Comparison of ENCODE assay signal across 19 cellular contexts in genomic region chr16:4097826-4098240, GRCh38. TPM values are rescaled to one million over a fixed set of nuclear protein-coding genes. Genes with fewer than 3 reads are reported as not detected.
DNase-seq lines count a peak whose midpoint lies in the region; ATAC-seq, FAIRE-seq and TF ChIP-seq lines count a peak whose summit lies in the region.
"Had no signal": no experiment of that assay in that cellular context is flagged by ENCODE, and none has a peak within 500 bp of the region (broad histone marks: within the 10 kb centered on the region; RNA-seq: fewer than 3 reads in every experiment).

No MANE protein-coding gene starts in this region.

- no peak overlapping the region for H3K9ac ChIP-seq in H1 (replicated peaks in 1 of 4; ENCODE audit: extremely low read depth in 1 of 4, low read depth in 3 of 4, low read length in 3 of 4)
- H3K9ac ChIP-seq in Karpas-422 (ENCODE audit: low read length), result no peak overlapping the region

- intact Hi-C loops in OCI-LY7 (cut with micrococcal nuclease; ENCODE audit: unreplicated experiment), result loop anchor here (10.0 kb wide), 1 partner anchor 57 kb away; no protein-coding TSS in a partner anchor

- TF ChIP-seq EP300 in H1 (IDR thresholded peaks at IDR 0.05; ENCODE audit: borderline replicate concordance in 1 of 2, low read depth in 2 of 2, low read length in 2 of 2), result no peak

- no peak overlapping the region for H2BK12ac ChIP-seq in H1 (ENCODE audit: low read depth, low read length)

- H3K4me2 ChIP-seq in H1 (ENCODE audit: insufficient read depth in 1 of 2, low read depth in 2 of 2, low read length in 2 of 2) (no peak overlapping the region), Karpas-422 (ENCODE audit: low read depth, low read length, poor library complexity, severe bottlenecking) (no peak overlapping the region), OCI-LY7 (ENCODE audit: low read length) (no peak overlapping the region)

- peaks cover 4% of the 10 kb centered on the region for H3K9me3 Mint-ChIP-seq in mesothelial cell of epicardium
- H3K9me3 Mint-ChIP-seq: activated naive CD8-positive, alpha-beta T cell treated with anti-CD3 and anti-CD28 coated beads, Interleukin-2, amount 50 U/mL, for 24 hours; activated T-helper 17 cell treated with anti-CD3 and anti-CD28 coated beads, Interleukin-2, amount 50 U/mL, for 72 hours had no signal

- peak overlapping the region; percentile 59 for H3K27ac Mint-ChIP-seq in mesothelial cell of epicardium
- H3K27ac Mint-ChIP-seq: activated naive CD8-positive, alpha-beta T cell treated with anti-CD3 and anti-CD28 coated beads, Interleukin-2, amount 50 U/mL, for 24 hours; activated T-helper 17 cell treated with anti-CD3 and anti-CD28 coated beads, Interleukin-2, amount 50 U/mL, for 72 hours had no signal

- no peak overlapping the region for H3K18ac ChIP-seq in H1 (ENCODE audit: extremely low read depth, low read length)

- FAIRE-seq in H1 (lab: Jason Lieb, UNC), result peak; percentile 45
- FAIRE-seq: frontal cortex had no signal

- peaks cover 4% of the 10 kb centered on the region for H3K36me3 Mint-ChIP-seq in mesothelial cell of epicardium

- H3K36me3 ChIP-seq in H1 (ENCODE audit: control insufficient read depth in 2 of 4, insufficient read depth in 4 of 4, low read length in 3 of 4) (no peaks in the 10 kb centered on the region), Karpas-422 (ENCODE audit: insufficient read depth, low read length) (no peaks in the 10 kb centered on the region), OCI-LY7 (ENCODE audit: insufficient read depth, low read length) (no peaks in the 10 kb centered on the region)
- H3K36me3 ChIP-seq: left ventricle myocardium inferior had no signal

- no peak overlapping the region for H3K4ac ChIP-seq in H1 (replicated peaks; ENCODE audit: insufficient read length, low read depth, low read length)

- H3K4me1 ChIP-seq in H1 (replicated peaks in 1 of 4; ENCODE audit: control insufficient read depth in 3 of 4, insufficient read depth in 4 of 4, low read length in 3 of 4) (peaks cover 0 to 6% (median 1%) of the 10 kb centered on the region in 4 experiments; a peak in 4 of 7 replicates), Karpas-422 (ENCODE audit: low read length) (peaks cover 17% of the 10 kb centered on the region), OCI-LY7 (ENCODE audit: insufficient read depth, low read length, poor library complexity, severe bottlenecking) (no peaks in the 10 kb centered on the region)

- no peaks in the 10 kb centered on the region for H3K23me2 ChIP-seq in H1 (ENCODE audit: low read depth, low read length)

- H2AK5ac ChIP-seq in H1 (ENCODE audit: low read depth, low read length), result no peak overlapping the region

- 81% methylated on average over 4 of the region's 4 CpGs; no CpG with 5 or more reads in 1 of the 2 experiments for WGBS in H1 (ENCODE audit: extremely low coverage in 1 of 2, insufficient coverage in 1 of 2, insufficient read length in 1 of 2, insufficient replicate concordance in 2 of 2, low coverage in 1 of 2, low lambda C conversion rate in 2 of 2, missing lambda C conversion rate in 1 of 2), 2 experiments

- no peak overlapping the region for H2BK120ac ChIP-seq in H1 (replicated peaks; ENCODE audit: low read depth, low read length)

- H3K4me3 ChIP-seq in LNCaP clone FGC (ENCODE audit: low read depth, low read length) (no peak overlapping the region), H1 (ENCODE audit: extremely low read depth in 1 of 4, insufficient read depth in 2 of 4, low read depth in 3 of 4, low read length in 4 of 4) (no peak overlapping the region), Karpas-422 (ENCODE audit: low read length) (no peak overlapping the region), OCI-LY7 (ENCODE audit: low read depth, low read length, poor library complexity, severe bottlenecking) (no peak overlapping the region)
- H3K4me3 ChIP-seq: left ventricle myocardium inferior, tibial nerve had no signal

- H3K14ac ChIP-seq in H1 (ENCODE audit: insufficient read length), result no peak overlapping the region

- no peak overlapping the region for H4K91ac ChIP-seq in H1 (replicated peaks; ENCODE audit: insufficient read length, low read length)

- H3K79me1 ChIP-seq in H1 (ENCODE audit: low read depth, low read length), result no peaks in the 10 kb centered on the region

- H3K9me2 ChIP-seq in Karpas-422 (replicated peaks; ENCODE audit: insufficient read depth, low read length), result no peaks in the 10 kb centered on the region
- no peaks in the 10 kb centered on the region for H3K9me2 ChIP-seq in OCI-LY7 (ENCODE audit: insufficient read depth, low read length)

- H3K79me2 ChIP-seq in H1 (ENCODE audit: control insufficient read depth in 1 of 2, insufficient read depth in 2 of 2, low read length in 2 of 2) (no peaks in the 10 kb centered on the region), Karpas-422 (ENCODE audit: low read length) (no peaks in the 10 kb centered on the region), OCI-LY7 (ENCODE audit: insufficient read depth, low read depth, low read length) (no peaks in the 10 kb centered on the region)

- no peak for TF ChIP-seq RAD21 in H1 (IDR thresholded peaks at IDR 0.05 in 1 of 2, conservative IDR thresholded peaks at IDR 0.05 in 1 of 2; ENCODE audit: low read depth in 2 of 2, low read length in 2 of 2)

- no peak overlapping the region for H2BK20ac ChIP-seq in H1 (ENCODE audit: low read length)

- no peak for ATAC-seq in GM21619 (IDR thresholded peaks at IDR 0.05; ENCODE audit: unreplicated experiment)
- ATAC-seq: activated naive CD8-positive, alpha-beta T cell treated with anti-CD3 and anti-CD28 coated beads, Interleukin-2, amount 50 U/mL, for 24 hours; activated T-helper 17 cell treated with anti-CD3 and anti-CD28 coated beads, Interleukin-2, amount 50 U/mL, for 72 hours had no signal

- no peaks in the 10 kb centered on the region for H3K27me3 Mint-ChIP-seq in mesothelial cell of epicardium (ENCODE audit: low read depth)
- H3K27me3 Mint-ChIP-seq: activated naive CD8-positive, alpha-beta T cell treated with anti-CD3 and anti-CD28 coated beads, Interleukin-2, amount 50 U/mL, for 24 hours; activated T-helper 17 cell treated with anti-CD3 and anti-CD28 coated beads, Interleukin-2, amount 50 U/mL, for 72 hours had no signal

- no peak overlapping the region for H4K5ac ChIP-seq in H1 (ENCODE audit: insufficient read length, low read depth, low read length)

- H3K9me3 ChIP-seq in H1 (ENCODE audit: insufficient read depth in 2 of 2, low read depth in 1 of 2, low read length in 1 of 2), result no peaks in the 10 kb centered on the region
- no peaks in the 10 kb centered on the region for H3K9me3 ChIP-seq in Karpas-422 (ENCODE audit: low read length)
- H3K9me3 ChIP-seq in OCI-LY7 (ENCODE audit: low read length), result no peaks in the 10 kb centered on the region
- H3K9me3 ChIP-seq: left ventricle myocardium inferior, tibial nerve had no signal

- TF ChIP-seq CTCF in 22Rv1 (IDR thresholded peaks at IDR 0.05) (no peak), LNCaP clone FGC (IDR thresholded peaks at IDR 0.05; ENCODE audit: control insufficient read depth, extremely low read depth, insufficient read depth) (no peak), H1 (IDR thresholded peaks at IDR 0.05; ENCODE audit: control extremely low read depth in 1 of 3, insufficient read depth in 1 of 3, low read depth in 1 of 3, low read length in 3 of 3) (no peak), mesothelial cell of epicardium (IDR thresholded peaks at IDR 0.05; ENCODE audit: unreplicated experiment) (no peak), OCI-LY7 (conservative IDR thresholded peaks at IDR 0.05; ENCODE audit: low read length) (no peak)

- no peak overlapping the region for H3K56ac ChIP-seq in H1 (replicated peaks; ENCODE audit: insufficient read length, low read depth, low read length)

- BruUV-seq in OCI-LY7 (replicated peaks; lab: Mats Ljungman, UMichigan), result no TSS peak

- H3K27me3 ChIP-seq in H1 (replicated peaks in 1 of 4; ENCODE audit: control insufficient read depth in 3 of 4, extremely low read depth in 1 of 4, insufficient read depth in 3 of 4, low read length in 3 of 4), result no peaks in the 10 kb centered on the region
- no peaks in the 10 kb centered on the region for H3K27me3 ChIP-seq in Karpas-422 (ENCODE audit: low read length)
- H3K27me3 ChIP-seq: tibial nerve had no signal

- peak; percentile 96 for DNase-seq in LNCaP clone FGC (ENCODE audit: low read depth)
- DNase-seq in H1 (ENCODE audit: low read depth in 1 of 2, low spot score in 2 of 2), result no peak
- DNase-seq in mesothelial cell of epicardium (ENCODE audit: low spot score in 2 of 2, unreplicated experiment in 2 of 2), result no peak
- DNase-seq in Karpas-422, result no peak
- DNase-seq in OCI-LY7 (ENCODE audit: low spot score), result no peak
- DNase-seq in ureter (ENCODE audit: low spot score), result no peak
- DNase-seq: ACHN; activated naive CD8-positive, alpha-beta T cell treated with anti-CD3 and anti-CD28 coated beads, Interleukin-2, amount 50 U/mL, for 24 hours; central memory CD4-positive, alpha-beta T cell; EL; left ventricle myocardium inferior; NCI-H146; NK-92 treated with Interleukin-12 subunit alpha and Interleukin-12 subunit beta, amount 100 ng/mL, for 24 hours; T-helper 1 cell had no signal

- CTCF ChIA-PET in H1 (lab: Charles Lee; ENCODE audit: partially characterized antibody) (no interaction called here), OCI-LY7 (lab: Charles Lee; ENCODE audit: unreplicated experiment) (no interaction called here)

- H3K23ac ChIP-seq in H1 (ENCODE audit: insufficient read length), result no peak overlapping the region

- no peak for TF ChIP-seq POLR2A in H1 (IDR thresholded peaks at IDR 0.05; ENCODE audit: control extremely low read depth in 1 of 2, low read depth in 2 of 2, low read length in 2 of 2)

- POLR2A ChIA-PET in H1 (lab: Charles Lee; ENCODE audit: partially characterized antibody), result interaction anchor here (1.3 kb wide), 1 partner anchor 84 kb away, joined by 3 read pairs; no protein-coding TSS in a partner anchor
- POLR2A ChIA-PET in OCI-LY7 (lab: Charles Lee), result no interaction called here

- H4K8ac ChIP-seq in H1 (ENCODE audit: extremely low read depth, insufficient read depth, low read length), result no peak overlapping the region

- no peak overlapping the region for H3K4me3 Mint-ChIP-seq in mesothelial cell of epicardium
- H3K4me3 Mint-ChIP-seq: activated naive CD8-positive, alpha-beta T cell treated with anti-CD3 and anti-CD28 coated beads, Interleukin-2, amount 50 U/mL, for 24 hours; activated T-helper 17 cell treated with anti-CD3 and anti-CD28 coated beads, Interleukin-2, amount 50 U/mL, for 72 hours had no signal

- peaks cover 16% of the 10 kb centered on the region for H3K4me1 Mint-ChIP-seq in mesothelial cell of epicardium
- H3K4me1 Mint-ChIP-seq: activated naive CD8-positive, alpha-beta T cell treated with anti-CD3 and anti-CD28 coated beads, Interleukin-2, amount 50 U/mL, for 24 hours; activated T-helper 17 cell treated with anti-CD3 and anti-CD28 coated beads, Interleukin-2, amount 50 U/mL, for 72 hours had no signal

- H2BK5ac ChIP-seq in H1 (ENCODE audit: low read depth, low read length), result no peak overlapping the region

- no peak overlapping the region for H2BK15ac ChIP-seq in H1 (ENCODE audit: low read length)

- peak overlapping the region; percentile 47 for H3K27ac ChIP-seq in 22Rv1
- H3K27ac ChIP-seq in H1 (ENCODE audit: low read depth, low read length), result no peak overlapping the region
- H3K27ac ChIP-seq in Karpas-422 (ENCODE audit: low read length), result no peak overlapping the region
- no peak overlapping the region for H3K27ac ChIP-seq in OCI-LY7 (ENCODE audit: low read depth, low read length, poor library complexity, severe bottlenecking)
- H3K27ac ChIP-seq: left ventricle myocardium inferior had no signal

- H4K20me1 ChIP-seq in H1 (replicated peaks in 1 of 2; ENCODE audit: control insufficient read depth in 1 of 2, insufficient read depth in 2 of 2, low read length in 2 of 2) (no peaks in the 10 kb centered on the region), Karpas-422 (ENCODE audit: insufficient read depth, low read depth, low read length) (no peaks in the 10 kb centered on the region), OCI-LY7 (ENCODE audit: insufficient read depth, low read length) (no peaks in the 10 kb centered on the region; the same call in 1 of the 2 replicates)

- H2AFZ ChIP-seq in H1 (ENCODE audit: low read length), result no peak overlapping the region
- H2AFZ ChIP-seq in Karpas-422 (ENCODE audit: low read length), result no peak overlapping the region
- no peak overlapping the region for H2AFZ ChIP-seq in OCI-LY7 (ENCODE audit: low read length)

RNA-seq across cellular contexts. Expression of gene ADCY9, which starts 18.4 kb away (rescaled TPM):
- 13.1 and 13.4 TPM in 2 replicates for total RNA-seq in H1 (2021; fragmentation: NEBNext Ultra II Directional; extraction: Animal tissue kit (Norgen Biotek cat#: 25700))
- 5.4 and 10.5 TPM in 2 replicates for polyA plus RNA-seq in H1 (2011; rRNA removed)
- polyA plus RNA-seq in H1 (2011; cell fraction: cytosol; rRNA removed), result 4.9 TPM
- 11.9 TPM for polyA plus RNA-seq in H1 (2011; cell fraction: nucleus; rRNA removed)
- polyA plus RNA-seq in H1 (2012, experiment 1 of 2), result 5.1 to 6.7 TPM (median 5.5 TPM) in 4 replicates
- 4.0 TPM for polyA plus RNA-seq in H1 (2012, experiment 2 of 2)
- 9.1 TPM for polyA plus RNA-seq in H1 (2013, experiment 1 of 2)
- polyA plus RNA-seq in H1 (2013, experiment 2 of 2), result 10.1 TPM
- polyA minus RNA-seq in H1 (2011; rRNA and poly(A)+ RNA removed), result 8.1 and 11.4 TPM in 2 replicates
- 21.2 TPM for polyA minus RNA-seq in H1 (2011; cell fraction: cytosol; rRNA and poly(A)+ RNA removed)
- polyA minus RNA-seq in H1 (2011; cell fraction: nucleus; rRNA and poly(A)+ RNA removed), result 9.9 TPM
- total RNA-seq in mesothelial cell of epicardium (10.4 to 13.8 TPM (median 13.1 TPM) in 3 replicates), OCI-LY7 (2022) (0.31 and 0.34 TPM in 2 replicates), ureter (23.3 TPM)
- 0.11 and 0.14 TPM in 2 replicates for total RNA-seq in Karpas-422 (2014; rRNA removed; shearing (Covaris generic); ENCODE audit: low replicate concordance)
- 0.08 and 0.22 TPM in 2 replicates for total RNA-seq in OCI-LY7 (2014; rRNA removed; shearing (Covaris generic))
